15 cellular contexts compared by ENCODE assay signal in genomic region chr1:11704226-11704619, GRCh38. TPM values are rescaled to one million over a fixed set of nuclear protein-coding genes. Genes with fewer than 3 reads are reported as not detected.
A peak's percentile ranks its signal among the peaks of the same experiment; 100 is the strongest.
DNase-seq lines count a peak whose midpoint lies in the region; ATAC-seq, FAIRE-seq and TF ChIP-seq lines count a peak whose summit lies in the region.
"Had no signal": no experiment of that assay in that cellular context is flagged by ENCODE, and none has a peak within 500 bp of the region (broad histone marks: within the 10 kb centered on the region; RNA-seq: fewer than 3 reads in every experiment).

No MANE protein-coding gene starts in this region.

- H3K79me2 ChIP-seq in GM12878 (ENCODE audit: control insufficient read depth, insufficient read depth, low read length), result no peaks in the 10 kb centered on the region

- no peak for TF ChIP-seq EP300 in GM12878 (IDR thresholded peaks at IDR 0.05; ENCODE audit: borderline replicate concordance in 1 of 2, control insufficient read depth in 1 of 2, low read depth in 2 of 2, low read length in 2 of 2)

- H3K4me3 ChIP-seq in H7 (ENCODE audit: insufficient read depth, low read depth, low read length) (no peak overlapping the region), GM12878 (no peak overlapping the region), iPS-15b (ENCODE audit: low read depth, low read length) (no peak overlapping the region)
- H3K4me3 ChIP-seq: SJCRH30 had no signal

- H3K36me3 ChIP-seq in H7 (replicated peaks; ENCODE audit: control insufficient read depth, insufficient read depth, low read length) (no peaks in the 10 kb centered on the region), GM12878 (ENCODE audit: control insufficient read depth in 2 of 2, insufficient read depth in 2 of 2, low read length in 1 of 2) (no peaks in the 10 kb centered on the region), iPS-15b (ENCODE audit: control insufficient read depth, insufficient read depth, low read length) (peaks cover 10% of the 10 kb centered on the region)
- H3K36me3 ChIP-seq: SJCRH30 had no signal

- no peak overlapping the region for H3K9ac ChIP-seq in GM12878 (ENCODE audit: control insufficient read depth, insufficient read depth, low read length)
- H3K9ac ChIP-seq in iPS-15b (ENCODE audit: low read depth, low read length), result peak overlapping the region; percentile 51

- ATAC-seq in GM12878, result no peak

- no peak for TF ChIP-seq POLR2A in GM12878 (IDR thresholded peaks at IDR 0.05; ENCODE audit: low read depth, low read length)

- H3K27ac ChIP-seq in GM12878 (ENCODE audit: control insufficient read depth, insufficient read depth), result no peak overlapping the region
- H3K27ac ChIP-seq: SJCRH30 had no signal

- DNase-seq in H7, result peak; percentile 86
- DNase-seq in GM12878 (ENCODE audit: low read depth, low spot score), result no peak
- peak; percentile 61 for DNase-seq in retina
- DNase-seq in H4 (ENCODE audit: low spot score), result no peak
- DNase-seq in NCI-H510A (lab: John Stamatoyannopoulos, UW), result no peak
- no peak for DNase-seq in NCI-H345 treated with DMSO at 0.1 percent for 48 hours (lab: John Stamatoyannopoulos, UW; ENCODE audit: unreplicated experiment)
- DNase-seq: DMS 273 treated with DMSO at 0.1 percent for 48 hours, HCEC 1CT, IMR-90, NCI-H146, NCI-H2081 treated with DMSO at 0.1 percent for 48 hours, NCI-H526 treated with DMSO at 0.1 percent for 48 hours, RPMI8226, SJCRH30 had no signal

- CTCF ChIA-PET in GM12878 (lab: Yijun Ruan, JAX), result no interaction called here

- TF ChIP-seq CTCF in GM12878 (IDR thresholded peaks at IDR 0.05 in 2 of 3, conservative IDR thresholded peaks at IDR 0.05 in 1 of 3; ENCODE audit: control insufficient read depth in 2 of 3, extremely low read depth in 1 of 3, insufficient read depth in 1 of 3, low read depth in 3 of 3, low read length in 3 of 3), result no peak

- no peak for TF ChIP-seq RAD21 in GM12878 (IDR thresholded peaks at IDR 0.05; ENCODE audit: insufficient read depth, low read depth, low read length)

- in situ Hi-C loops in GM12878 (cut with MboI), result no loop called here

- POLR2A ChIA-PET in GM12878 (lab: Charles Lee), result no interaction called here

- no TSS peak for BruUV-seq in GM12878 (replicated peaks; lab: Mats Ljungman, UMichigan)

- RAD21 ChIA-PET in GM12878 (lab: Charles Lee; ENCODE audit: unreplicated experiment), result interaction anchor here (0.8 kb wide), 1 partner anchor 40 kb away, joined by 3 read pairs; the partner anchor contains the start of gene FBXO6

- no peak overlapping the region for H2AFZ ChIP-seq in GM12878 (ENCODE audit: control insufficient read depth, low read depth, low read length)

- H3K4me1 ChIP-seq in GM12878 (ENCODE audit: control insufficient read depth, insufficient read depth, low read length) (no peaks in the 10 kb centered on the region; the same call in 1 of the 2 replicates), iPS-15b (ENCODE audit: control insufficient read depth, insufficient read depth, low read length) (peaks cover 23% of the 10 kb centered on the region)

- H3K4me2 ChIP-seq in GM12878 (ENCODE audit: control insufficient read depth, insufficient read depth), result no peak overlapping the region

- H4K20me1 ChIP-seq in GM12878 (ENCODE audit: control insufficient read depth, insufficient read depth), result no peaks in the 10 kb centered on the region

- intact Hi-C loops in GM12878 (cut with micrococcal nuclease; ENCODE audit: unreplicated experiment), result no loop called here

- WGBS in GM12878 (ENCODE audit: insufficient coverage, insufficient replicate concordance, low lambda C conversion rate, missing lambda C conversion rate), result 44% methylated on average over 10 of the region's 10 CpGs

- H3K27me3 ChIP-seq in H7 (ENCODE audit: control insufficient read depth, insufficient read depth, low read length), result no peaks in the 10 kb centered on the region
- H3K27me3 ChIP-seq in GM12878 (replicated peaks in 1 of 2; ENCODE audit: control insufficient read depth in 2 of 2, insufficient read depth in 2 of 2, low read length in 1 of 2), result peaks cover 2 to 7% of the 10 kb centered on the region in 2 experiments
- H3K27me3 ChIP-seq in iPS-15b (ENCODE audit: control insufficient read depth, insufficient read depth, low read length), result no peaks in the 10 kb centered on the region
- H3K27me3 ChIP-seq: SJCRH30 had no signal

- SMC1A ChIA-PET in GM12878 (lab: Charles Lee; ENCODE audit: uncharacterized antibody, unreplicated experiment), result no interaction called here

- FAIRE-seq in GM12878 (lab: Jason Lieb, UNC), result no peak

- no peaks in the 10 kb centered on the region for H3K9me3 ChIP-seq in GM12878 (replicated peaks; ENCODE audit: control insufficient read depth, insufficient read depth, low read length)
- no peaks in the 10 kb centered on the region for H3K9me3 ChIP-seq in iPS-15b (ENCODE audit: control insufficient read depth, insufficient read depth, low read length)
- H3K9me3 ChIP-seq: SJCRH30 had no signal

RNA-seq across cellular contexts. Expression of gene DRAXIN, which starts 12.7 kb away (rescaled TPM):
- total RNA-seq in H7 (2014; rRNA removed; shearing (Covaris generic)), result 52.4 and 60.1 TPM in 2 replicates
- total RNA-seq in GM12878 (2013; cell fraction: nucleolus; rRNA removed), result not detected in 2 replicates
- total RNA-seq in GM12878 (2014; rRNA removed) (not detected in 2 replicates), GM12878 (2014; rRNA removed; fragmentation: Illumina TruSeq; extraction: Trizol) (0.04 and 0.05 TPM in 2 replicates), GM12878 (2021) (0.05 TPM in 1 of 2 replicates, not detected in the other)
- not detected for polyA plus RNA-seq in GM12878 (2011; ENCODE audit: low read depth)
- polyA plus RNA-seq in GM12878 (2011; rRNA removed) (0.01 TPM in 2 replicates), GM12878 (2014; fragmentation: Illumina TruSeq; extraction: Trizol) (not detected in 2 replicates), GM12878 (2014; fragmentation: Nextera tagmentation; extraction: Ambion mirVana) (under 1 TPM in 1 of 2 experiments, not detected in 1; 0.02 TPM), GM12878 (2014; rRNA removed) (0.01 TPM in 2 replicates), GM12878 (2016; fragmentation: Nextera tagmentation; extraction: Ambion mirVana) (under 1 TPM; 0.03 to 0.04 TPM)
- polyA plus RNA-seq in GM12878 (2011; cell fraction: cytosol; rRNA removed), result 0.01 and 0.02 TPM in 2 replicates
- 0.04 TPM in 1 of 2 replicates, not detected in the other for polyA plus RNA-seq in GM12878 (2011; cell fraction: nucleus; rRNA removed)
- 0.05 and 0.06 TPM in 2 replicates for polyA plus RNA-seq in GM12878 (2012)
- not detected in 2 replicates for polyA minus RNA-seq in GM12878 (2011; rRNA and poly(A)+ RNA removed)
- not detected in 2 replicates for polyA minus RNA-seq in GM12878 (2011; cell fraction: cytosol; rRNA and poly(A)+ RNA removed)
- polyA minus RNA-seq in GM12878 (2011; cell fraction: nucleus; rRNA and poly(A)+ RNA removed), result not detected in 2 replicates
- not detected in 2 replicates for total RNA-seq in H4 (2014; rRNA removed; shearing (Covaris generic))

RNA-seq across cellular contexts. Expression of gene MAD2L2, which starts 23.3 kb away (rescaled TPM):
- total RNA-seq in H7 (2014; rRNA removed; shearing (Covaris generic)), result 786 and 983 TPM in 2 replicates
- total RNA-seq in GM12878 (2013; cell fraction: nucleolus; rRNA removed), result 28.5 and 28.7 TPM in 2 replicates
- total RNA-seq in GM12878 (2014; rRNA removed), result 88.3 and 95.0 TPM in 2 replicates
- 32.8 and 37.2 TPM in 2 replicates for total RNA-seq in GM12878 (2014; rRNA removed; fragmentation: Illumina TruSeq; extraction: Trizol)
- total RNA-seq in GM12878 (2021), result 58.0 and 59.1 TPM in 2 replicates
- 25.5 TPM for polyA plus RNA-seq in GM12878 (2011; ENCODE audit: low read depth)
- polyA plus RNA-seq in GM12878 (2011; rRNA removed), result 33.2 and 48.3 TPM in 2 replicates
- 91.7 and 111 TPM in 2 replicates for polyA plus RNA-seq in GM12878 (2011; cell fraction: cytosol; rRNA removed)
- polyA plus RNA-seq in GM12878 (2011; cell fraction: nucleus; rRNA removed), result 79.7 and 86.5 TPM in 2 replicates
- polyA plus RNA-seq in GM12878 (2012), result 46.9 and 51.3 TPM in 2 replicates
- 21.5 and 42.6 TPM in 2 replicates for polyA plus RNA-seq in GM12878 (2014; fragmentation: Illumina TruSeq; extraction: Trizol)
- 1 to 10 TPM; 3.5 to 8.0 TPM for polyA plus RNA-seq in GM12878 (2014; fragmentation: Nextera tagmentation; extraction: Ambion mirVana)
- polyA plus RNA-seq in GM12878 (2014; rRNA removed), result 80.5 and 85.1 TPM in 2 replicates
- polyA plus RNA-seq in GM12878 (2016; fragmentation: Nextera tagmentation; extraction: Ambion mirVana), result 10 to 100 TPM; 75.4 to 86.5 TPM
- polyA minus RNA-seq in GM12878 (2011; rRNA and poly(A)+ RNA removed), result 35.5 and 55.6 TPM in 2 replicates
- 14.3 and 15.2 TPM in 2 replicates for polyA minus RNA-seq in GM12878 (2011; cell fraction: cytosol; rRNA and poly(A)+ RNA removed)
- polyA minus RNA-seq in GM12878 (2011; cell fraction: nucleus; rRNA and poly(A)+ RNA removed), result 20.7 and 30.7 TPM in 2 replicates
- 130 and 134 TPM in 2 replicates for total RNA-seq in H4 (2014; rRNA removed; shearing (Covaris generic))

RNA-seq across cellular contexts. Expression of gene AGTRAP, which starts 31.7 kb away (rescaled TPM):
- 162 and 166 TPM in 2 replicates for total RNA-seq in H7 (2014; rRNA removed; shearing (Covaris generic))
- total RNA-seq in GM12878 (2013; cell fraction: nucleolus; rRNA removed), result 16.5 and 18.6 TPM in 2 replicates
- total RNA-seq in GM12878 (2014; rRNA removed) (12.8 and 16.1 TPM in 2 replicates), GM12878 (2014; rRNA removed; fragmentation: Illumina TruSeq; extraction: Trizol) (5.8 and 7.9 TPM in 2 replicates), GM12878 (2021) (10.0 and 12.7 TPM in 2 replicates)
- polyA plus RNA-seq in GM12878 (2011; ENCODE audit: low read depth), result 3.4 TPM
- polyA plus RNA-seq in GM12878 (2011; rRNA removed) (3.5 and 7.7 TPM in 2 replicates), GM12878 (2014; fragmentation: Illumina TruSeq; extraction: Trizol) (2.3 and 7.0 TPM in 2 replicates), GM12878 (2014; fragmentation: Nextera tagmentation; extraction: Ambion mirVana) (1 to 10 TPM; 3.0 to 4.1 TPM), GM12878 (2014; rRNA removed) (14.6 and 16.3 TPM in 2 replicates), GM12878 (2016; fragmentation: Nextera tagmentation; extraction: Ambion mirVana) (10 to 100 TPM; 14.5 to 17.4 TPM)
- polyA plus RNA-seq in GM12878 (2011; cell fraction: cytosol; rRNA removed), result 16.6 and 20.6 TPM in 2 replicates
- polyA plus RNA-seq in GM12878 (2011; cell fraction: nucleus; rRNA removed), result 19.7 and 25.2 TPM in 2 replicates
- polyA plus RNA-seq in GM12878 (2012), result 7.0 and 9.5 TPM in 2 replicates
- polyA minus RNA-seq in GM12878 (2011; rRNA and poly(A)+ RNA removed), result 3.9 and 9.0 TPM in 2 replicates
- 5.7 and 8.3 TPM in 2 replicates for polyA minus RNA-seq in GM12878 (2011; cell fraction: cytosol; rRNA and poly(A)+ RNA removed)
- polyA minus RNA-seq in GM12878 (2011; cell fraction: nucleus; rRNA and poly(A)+ RNA removed), result 4.1 and 5.5 TPM in 2 replicates
- total RNA-seq in H4 (2014; rRNA removed; shearing (Covaris generic)), result 65.1 and 74.0 TPM in 2 replicates

RNA-seq across cellular contexts. Expression of gene FBXO6, which starts 40.2 kb away (rescaled TPM):
- total RNA-seq in H7 (2014; rRNA removed; shearing (Covaris generic)), result 1.7 and 3.4 TPM in 2 replicates
- 2.1 and 2.8 TPM in 2 replicates for total RNA-seq in GM12878 (2013; cell fraction: nucleolus; rRNA removed)
- 37.1 TPM in 2 replicates for total RNA-seq in GM12878 (2014; rRNA removed)
- 15.7 and 16.8 TPM in 2 replicates for total RNA-seq in GM12878 (2014; rRNA removed; fragmentation: Illumina TruSeq; extraction: Trizol)
- total RNA-seq in GM12878 (2021), result 15.9 and 17.8 TPM in 2 replicates
- 6.0 TPM for polyA plus RNA-seq in GM12878 (2011; ENCODE audit: low read depth)
- polyA plus RNA-seq in GM12878 (2011; rRNA removed), result 9.2 and 17.0 TPM in 2 replicates
- 22.8 and 30.1 TPM in 2 replicates for polyA plus RNA-seq in GM12878 (2011; cell fraction: cytosol; rRNA removed)
- polyA plus RNA-seq in GM12878 (2011; cell fraction: nucleus; rRNA removed), result 7.0 and 8.4 TPM in 2 replicates
- 10.7 and 13.9 TPM in 2 replicates for polyA plus RNA-seq in GM12878 (2012)
- polyA plus RNA-seq in GM12878 (2014; fragmentation: Illumina TruSeq; extraction: Trizol), result 10.5 and 18.4 TPM in 2 replicates
- polyA plus RNA-seq in GM12878 (2014; fragmentation: Nextera tagmentation; extraction: Ambion mirVana), result 1 to 10 TPM; 6.0 to 9.3 TPM
- polyA plus RNA-seq in GM12878 (2014; rRNA removed), result 38.2 and 42.1 TPM in 2 replicates
- polyA plus RNA-seq in GM12878 (2016; fragmentation: Nextera tagmentation; extraction: Ambion mirVana), result 10 to 100 TPM; 26.7 to 32.4 TPM
- 8.3 and 19.1 TPM in 2 replicates for polyA minus RNA-seq in GM12878 (2011; rRNA and poly(A)+ RNA removed)
- polyA minus RNA-seq in GM12878 (2011; cell fraction: cytosol; rRNA and poly(A)+ RNA removed), result 5.1 TPM in 2 replicates
- polyA minus RNA-seq in GM12878 (2011; cell fraction: nucleus; rRNA and poly(A)+ RNA removed), result 1.1 and 3.2 TPM in 2 replicates
- 7.2 and 7.4 TPM in 2 replicates for total RNA-seq in H4 (2014; rRNA removed; shearing (Covaris generic))
- total RNA-seq: SJCRH30 had no signal

RNA-seq across cellular contexts. Expression of gene FBXO44, which starts 49.5 kb away (rescaled TPM):
- 24.5 and 32.4 TPM in 2 replicates for total RNA-seq in H7 (2014; rRNA removed; shearing (Covaris generic))
- 28.0 and 33.3 TPM in 2 replicates for total RNA-seq in GM12878 (2013; cell fraction: nucleolus; rRNA removed)
- total RNA-seq in GM12878 (2014; rRNA removed) (9.4 and 10.0 TPM in 2 replicates), GM12878 (2014; rRNA removed; fragmentation: Illumina TruSeq; extraction: Trizol) (4.2 and 4.8 TPM in 2 replicates), GM12878 (2021) (12.9 and 13.2 TPM in 2 replicates)
- polyA plus RNA-seq in GM12878 (2011; ENCODE audit: low read depth), result 5.1 TPM
- polyA plus RNA-seq in GM12878 (2011; rRNA removed) (4.1 and 6.3 TPM in 2 replicates), GM12878 (2014; fragmentation: Illumina TruSeq; extraction: Trizol) (1.1 and 4.0 TPM in 2 replicates), GM12878 (2014; fragmentation: Nextera tagmentation; extraction: Ambion mirVana) (1 to 10 TPM in 1 of 2 experiments, under 1 TPM in 1; 0.77 to 1.5 TPM), GM12878 (2014; rRNA removed) (17.5 and 22.4 TPM in 2 replicates), GM12878 (2016; fragmentation: Nextera tagmentation; extraction: Ambion mirVana) (10 to 100 TPM; 11.7 to 12.9 TPM)
- 10.1 and 14.8 TPM in 2 replicates for polyA plus RNA-seq in GM12878 (2011; cell fraction: cytosol; rRNA removed)
- 56.2 and 62.8 TPM in 2 replicates for polyA plus RNA-seq in GM12878 (2011; cell fraction: nucleus; rRNA removed)
- 18.5 and 22.0 TPM in 2 replicates for polyA plus RNA-seq in GM12878 (2012)
- polyA minus RNA-seq in GM12878 (2011; rRNA and poly(A)+ RNA removed), result 5.9 and 11.3 TPM in 2 replicates
- 2.4 and 5.2 TPM in 2 replicates for polyA minus RNA-seq in GM12878 (2011; cell fraction: cytosol; rRNA and poly(A)+ RNA removed)
- polyA minus RNA-seq in GM12878 (2011; cell fraction: nucleus; rRNA and poly(A)+ RNA removed), result 21.2 and 22.9 TPM in 2 replicates
- 7.8 and 8.8 TPM in 2 replicates for total RNA-seq in H4 (2014; rRNA removed; shearing (Covaris generic))
- total RNA-seq: SJCRH30 had no signal

Comparison
In these comparisons a context has a peak if more than half of its experiments do, and no peak if none do; other contexts are left out.
1. DNase-seq: peak in H7 (single experiment) and retina (single experiment); none in GM12878 (single experiment), H4 (single experiment), NCI-H510A (single experiment) and NCI-H345 treated with DMSO at 0.1 percent for 48 hours (single experiment).
2. RNA of gene DRAXIN, which starts 12.7 kb away (total RNA-seq): 52.4 to 60.1 TPM in H7; 0.04 to 0.05 TPM in GM12878 and not detected in H4; every median in the first group is over 10 times any median in the second.